ENCODE assay signal across 17 cellular contexts in the genomic region with DNA sequence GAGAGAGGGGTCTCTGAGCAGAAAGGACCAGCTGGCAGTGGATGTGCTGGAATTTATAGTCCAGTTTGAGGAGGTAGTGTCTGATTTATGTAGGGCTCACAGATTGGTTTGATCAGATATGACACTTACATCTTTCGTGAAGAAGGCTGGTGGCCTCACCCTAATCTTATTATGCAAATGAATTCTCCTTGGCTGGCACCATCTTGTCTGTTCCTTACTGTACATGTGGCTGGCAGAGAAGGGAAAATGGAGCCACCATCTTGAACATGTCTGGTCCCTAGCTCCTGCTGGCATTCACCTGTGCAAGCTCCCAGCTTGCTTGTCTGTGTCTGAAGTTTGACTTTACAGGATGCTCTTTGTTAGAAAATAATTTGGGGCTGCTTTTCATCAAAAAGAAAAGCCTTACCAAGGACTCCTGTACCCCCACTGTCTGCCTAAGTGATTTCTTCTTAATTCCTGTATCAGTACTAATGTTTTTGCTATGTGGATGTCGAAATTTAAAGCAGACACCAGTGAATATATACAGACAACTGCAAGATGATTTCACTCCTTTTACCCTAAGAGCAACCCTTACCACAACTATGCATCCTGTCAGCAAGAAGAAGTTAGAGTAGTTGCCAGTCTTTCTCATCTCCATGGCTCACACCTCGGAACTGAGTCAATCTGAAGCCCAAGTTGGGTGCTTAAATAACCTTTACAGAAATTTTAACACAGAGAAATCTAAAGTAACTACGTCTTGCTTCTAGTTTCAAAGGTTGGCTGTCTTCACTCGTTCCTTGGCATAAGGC.
A peak's percentile ranks its signal among the peaks of the same experiment; 100 is the strongest.
DNase-seq lines count a peak whose midpoint lies in the region; ATAC-seq and TF ChIP-seq lines count a peak whose summit lies in the region.
"Had no signal": no experiment of that assay in that cellular context is flagged by ENCODE, and none has a peak within 500 bp of the region (broad histone marks: within the 10 kb centered on the region; RNA-seq: fewer than 3 reads in every experiment).

No MANE protein-coding gene starts in this region.

- intact Hi-C loops in activated CD8-positive, alpha-beta T cell treated with anti-CD3 and anti-CD28 coated beads for 36 hours (cut with micrococcal nuclease) = no loop called here

- peaks cover 5% of the 10 kb centered on the region for H3K9me3 Mint-ChIP-seq in type B pancreatic cell
- no peaks in the 10 kb centered on the region for H3K9me3 Mint-ChIP-seq in activated CD8-positive, alpha-beta T cell treated with anti-CD3 and anti-CD28 coated beads for 36 hours

- ATAC-seq in SK-N-SH treated with all-trans-retinoic acid at 6 μM for 48 hours = peak; percentile 75
- no peak for ATAC-seq in activated CD8-positive, alpha-beta T cell treated with anti-CD3 and anti-CD28 coated beads for 36 hours
- ATAC-seq in GM19328 (IDR thresholded peaks at IDR 0.05; ENCODE audit: unreplicated experiment) = no peak
- ATAC-seq: activated CD4-positive, alpha-beta T cell treated with anti-CD3 and anti-CD28 coated beads for 36 hours; left ventricle myocardium superior had no signal

- H3K27me3 Mint-ChIP-seq in type B pancreatic cell = no peaks in the 10 kb centered on the region
- H3K27me3 Mint-ChIP-seq in activated CD8-positive, alpha-beta T cell treated with anti-CD3 and anti-CD28 coated beads for 36 hours = no peaks in the 10 kb centered on the region
- H3K27me3 Mint-ChIP-seq: activated CD4-positive, alpha-beta T cell treated with anti-CD3 and anti-CD28 coated beads for 36 hours had no signal

- DNase-seq in NCI-H524 (lab: John Stamatoyannopoulos, UW) = peak; percentile 11 to 48
- no peak for DNase-seq in NCI-H524 treated with DMSO at 0.1 percent for 48 hours (lab: John Stamatoyannopoulos, UW)
- DNase-seq in fibroblast of mammary gland (ENCODE audit: low read depth) = peak; percentile 88
- no peak for DNase-seq in type B pancreatic cell (ENCODE audit: extremely low spot score, unreplicated experiment)
- no peak for DNase-seq in activated CD8-positive, alpha-beta T cell treated with anti-CD3 and anti-CD28 coated beads for 36 hours
- DNase-seq in germinal center (ENCODE audit: low spot score) = no peak
- DNase-seq: 8988T; activated CD4-positive, alpha-beta T cell treated with anti-CD3 and anti-CD28 coated beads for 36 hours; activated T-cell treated with anti-CD3 and anti-CD28 coated beads, Interleukin-2, amount 50 U/mL, for 48 hours; colonic mucosa; COR-L47; GF-D8; left ventricle myocardium superior; NCI-H2081 treated with DMSO at 0.1 percent for 48 hours; posterior cingulate gyrus had no signal

- no peak overlapping the region for H3K4me3 ChIP-seq in fibroblast of mammary gland (ENCODE audit: control insufficient read depth, low read depth, low read length)
- H3K4me3 ChIP-seq: colonic mucosa had no signal

- H3K4me1 Mint-ChIP-seq in type B pancreatic cell (ENCODE audit: unreplicated experiment) = peaks cover 4% of the 10 kb centered on the region
- no peaks in the 10 kb centered on the region for H3K4me1 Mint-ChIP-seq in activated CD8-positive, alpha-beta T cell treated with anti-CD3 and anti-CD28 coated beads for 36 hours (ENCODE audit: low read depth)
- H3K4me1 Mint-ChIP-seq: activated CD4-positive, alpha-beta T cell treated with anti-CD3 and anti-CD28 coated beads for 36 hours had no signal

- H3K27ac Mint-ChIP-seq in type B pancreatic cell = peak overlapping the region; percentile 62
- H3K27ac Mint-ChIP-seq in activated CD8-positive, alpha-beta T cell treated with anti-CD3 and anti-CD28 coated beads for 36 hours = no peak overlapping the region
- H3K27ac Mint-ChIP-seq: activated CD4-positive, alpha-beta T cell treated with anti-CD3 and anti-CD28 coated beads for 36 hours had no signal

- POLR2A ChIA-PET in activated CD8-positive, alpha-beta T cell treated with anti-CD3 and anti-CD28 coated beads for 36 hours (lab: Charles Lee) = no interaction called here

- TF ChIP-seq CTCF in fibroblast of mammary gland (conservative IDR thresholded peaks at IDR 0.05; ENCODE audit: control insufficient read depth, insufficient read depth, low read depth, low read length) (no peak), type B pancreatic cell (conservative IDR thresholded peaks at IDR 0.05) (no peak)
- TF ChIP-seq CTCF in activated CD8-positive, alpha-beta T cell treated with anti-CD3 and anti-CD28 coated beads for 36 hours (IDR thresholded peaks at IDR 0.05) = no peak

- CTCF ChIA-PET in activated CD8-positive, alpha-beta T cell treated with anti-CD3 and anti-CD28 coated beads for 36 hours (lab: Charles Lee) = no interaction called here

- no peaks in the 10 kb centered on the region for H3K36me3 Mint-ChIP-seq in type B pancreatic cell
- no peaks in the 10 kb centered on the region for H3K36me3 Mint-ChIP-seq in activated CD8-positive, alpha-beta T cell treated with anti-CD3 and anti-CD28 coated beads for 36 hours (ENCODE audit: low read depth)

- no peak overlapping the region for H3K4me3 Mint-ChIP-seq in type B pancreatic cell
- H3K4me3 Mint-ChIP-seq in activated CD8-positive, alpha-beta T cell treated with anti-CD3 and anti-CD28 coated beads for 36 hours = no peak overlapping the region
- H3K4me3 Mint-ChIP-seq: activated CD4-positive, alpha-beta T cell treated with anti-CD3 and anti-CD28 coated beads for 36 hours had no signal

TF ChIP-seq in SK-N-SH treated with all-trans-retinoic acid at 6 μM for 48 hours, 23 proteins besides CTCF, POLR2A, EP300 and RAD21:
- TF ChIP-seq OSR1 (CRISPR knock-in tag; IDR thresholded peaks at IDR 0.05) = no peak
- TF ChIP-seq ZC3H10 (CRISPR knock-in tag; IDR thresholded peaks at IDR 0.05) = no peak
- no peak for TF ChIP-seq GLIS3 (CRISPR knock-in tag; IDR thresholded peaks at IDR 0.05)
- TF ChIP-seq, protein P1, sequence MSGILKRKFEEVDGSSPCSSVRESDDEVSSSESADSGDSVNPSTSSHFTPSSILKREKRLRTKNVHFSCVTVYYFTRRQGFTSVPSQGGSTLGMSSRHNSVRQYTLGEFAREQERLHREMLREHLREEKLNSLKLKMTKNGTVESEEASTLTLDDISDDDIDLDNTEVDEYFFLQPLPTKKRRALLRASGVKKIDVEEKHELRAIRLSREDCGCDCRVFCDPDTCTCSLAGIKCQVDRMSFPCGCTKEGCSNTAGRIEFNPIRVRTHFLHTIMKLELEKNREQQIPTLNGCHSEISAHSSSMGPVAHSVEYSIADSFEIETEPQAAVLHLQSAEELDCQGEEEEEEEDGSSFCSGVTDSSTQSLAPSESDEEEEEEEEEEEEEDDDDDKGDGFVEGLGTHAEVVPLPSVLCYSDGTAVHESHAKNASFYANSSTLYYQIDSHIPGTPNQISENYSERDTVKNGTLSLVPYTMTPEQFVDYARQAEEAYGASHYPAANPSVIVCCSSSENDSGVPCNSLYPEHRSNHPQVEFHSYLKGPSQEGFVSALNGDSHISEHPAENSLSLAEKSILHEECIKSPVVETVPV (CRISPR knock-in tag; IDR thresholded peaks at IDR 0.05) = no peak
- TF ChIP-seq ARNTL (CRISPR knock-in tag; IDR thresholded peaks at IDR 0.05; ENCODE audit: borderline replicate concordance, low read depth) = no peak
- peak; percentile 51 for TF ChIP-seq ISL1 (CRISPR knock-in tag; IDR thresholded peaks at IDR 0.05)
- TF ChIP-seq ZFP3 (CRISPR knock-in tag; IDR thresholded peaks at IDR 0.05) = no peak

Comparison
In these comparisons a context has a peak if more than half of its experiments do, and no peak if none do; other contexts are left out.
1. DNase-seq: peak in NCI-H524 (2 of 2) and fibroblast of mammary gland (single experiment); none in NCI-H524 treated with DMSO at 0.1 percent for 48 hours (single experiment), type B pancreatic cell (single experiment), activated CD8-positive, alpha-beta T cell treated with anti-CD3 and anti-CD28 coated beads for 36 hours (single experiment) and germinal center (single experiment).